In the genomic region with DNA sequence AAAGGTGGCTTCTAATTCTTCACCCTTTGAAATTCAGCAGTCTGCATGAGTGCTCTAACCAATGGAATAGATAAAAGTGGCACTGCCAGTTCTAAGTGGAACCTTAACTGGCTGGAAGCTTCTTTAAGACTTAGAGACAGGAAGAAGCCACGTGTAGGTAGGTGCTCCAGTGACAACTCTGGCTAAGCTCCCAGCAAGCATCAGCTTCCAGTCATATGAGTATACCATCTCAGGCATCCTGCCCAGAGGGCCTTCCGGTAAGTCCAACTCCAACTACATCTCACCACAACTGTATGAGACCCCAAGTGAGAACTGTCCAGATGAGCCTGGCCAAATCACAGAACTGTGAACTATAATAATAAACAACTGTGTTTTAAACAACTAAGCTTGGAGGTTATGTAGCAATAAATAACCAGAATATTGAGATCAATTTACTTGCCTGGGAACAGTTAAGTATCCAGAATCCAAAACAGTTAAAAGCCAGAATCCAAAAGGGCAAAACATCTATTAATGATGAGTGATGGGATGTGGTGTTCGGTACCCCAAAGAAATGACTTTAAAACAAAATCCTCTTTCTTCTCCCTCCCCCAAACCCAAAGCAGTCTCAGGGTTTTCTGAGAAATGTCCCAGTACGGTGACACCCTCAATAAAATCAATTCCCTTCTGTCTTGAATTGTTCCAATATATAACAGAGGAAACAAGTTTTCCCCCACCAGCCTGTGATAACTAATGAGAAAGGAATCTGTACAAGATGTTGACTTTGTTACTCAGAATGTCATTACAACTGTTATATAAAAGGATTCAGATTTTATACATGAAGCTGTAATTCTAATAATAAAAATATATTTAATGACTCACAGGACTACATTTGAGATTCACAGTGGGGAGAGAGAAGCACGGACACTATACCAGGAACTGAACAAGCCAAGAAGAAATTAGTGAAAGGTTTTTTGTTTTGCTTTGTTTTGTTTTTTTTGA, we compare ENCODE assay signal across 11 cellular contexts. TPM values are rescaled to one million over a fixed set of nuclear protein-coding genes. Genes with fewer than 3 reads are reported as not detected.
DNase-seq lines count a peak whose midpoint lies in the region; ATAC-seq and TF ChIP-seq lines count a peak whose summit lies in the region.
"Had no signal": no experiment of that assay in that cellular context is flagged by ENCODE, and none has a peak within 500 bp of the region (broad histone marks: within the 10 kb centered on the region; RNA-seq: fewer than 3 reads in every experiment).

No MANE protein-coding gene starts in this region.

- H3K4me2 ChIP-seq in osteoblast (ENCODE audit: insufficient read depth, low read length) (peak overlapping the region; percentile 89), hepatocyte (no peak overlapping the region)

- H3K36me3 ChIP-seq in BJ (ENCODE audit: control insufficient read depth, insufficient read depth, low read length) (no peaks in the 10 kb centered on the region), Panc1 (ENCODE audit: control insufficient read depth, insufficient read depth, low read length) (peaks cover 4% of the 10 kb centered on the region; the same call in 1 of the 2 replicates), osteoblast (ENCODE audit: insufficient read depth, low read length) (no peaks in the 10 kb centered on the region), hepatocyte (replicated peaks; ENCODE audit: insufficient read depth, low read depth) (no peaks in the 10 kb centered on the region), heart left ventricle (no peaks in the 10 kb centered on the region)
- H3K36me3 ChIP-seq: HAP-1 had no signal

- H3K27ac ChIP-seq in Panc1 (ENCODE audit: low read length), result peak overlapping the region; percentile 89
- H3K27ac ChIP-seq in osteoblast (ENCODE audit: low read depth, low read length), result peak overlapping the region; percentile 96
- H3K27ac ChIP-seq in hepatocyte, result no peak overlapping the region
- peak overlapping the region in 2 of 12 donors; percentile 6 to 8 for H3K27ac ChIP-seq in heart left ventricle

- H3K9me3 ChIP-seq in Panc1 (ENCODE audit: control insufficient read depth, insufficient read depth, low read depth, low read length) (peaks cover 6% of the 10 kb centered on the region; the same call in 1 of the 2 replicates), osteoblast (ENCODE audit: low read depth, low read length) (no peaks in the 10 kb centered on the region), hepatocyte (ENCODE audit: low read depth) (no peaks in the 10 kb centered on the region), heart left ventricle (no peaks in the 10 kb centered on the region)
- H3K9me3 ChIP-seq: HAP-1 had no signal

- BruUV-seq in Panc1 (replicated peaks; lab: Mats Ljungman, UMichigan), result no TSS peak

- TF ChIP-seq CTCF in BJ (IDR thresholded peaks at IDR 0.05; ENCODE audit: insufficient read depth, low read depth, low read length) (no peak), Panc1 (IDR thresholded peaks at IDR 0.05) (no peak), osteoblast (IDR thresholded peaks at IDR 0.05; ENCODE audit: extremely low read depth, low read depth, low read length) (no peak), hepatocyte (IDR thresholded peaks at IDR 0.05; ENCODE audit: poor library complexity) (no peak), heart left ventricle (IDR thresholded peaks at IDR 0.05) (no peak)

- POLR2A ChIA-PET in BJ (lab: Charles Lee) (no interaction called here), Panc1 (lab: Charles Lee) (no interaction called here)

- no peaks in the 10 kb centered on the region for H3K27me3 ChIP-seq in BJ (ENCODE audit: control insufficient read depth, insufficient read depth, low read length)
- H3K27me3 ChIP-seq in Panc1 (ENCODE audit: control insufficient read depth, insufficient read depth, low read length), result no peaks in the 10 kb centered on the region
- no peaks in the 10 kb centered on the region for H3K27me3 ChIP-seq in osteoblast (ENCODE audit: insufficient read depth, low read length)
- no peaks in the 10 kb centered on the region for H3K27me3 ChIP-seq in hepatocyte
- H3K27me3 ChIP-seq in heart left ventricle, result peaks cover 0 to 14% (median 0%) of the 10 kb centered on the region in 9 donors

- DNase-seq in BJ (ENCODE audit: low read depth) (peak; percentile 89), Panc1 (ENCODE audit: low read depth, low spot score) (no peak), dermis blood vessel endothelial cell (peak; percentile 78), osteoblast (ENCODE audit: insufficient read length, low spot score, missing footprints) (peak; percentile 87), hepatocyte (ENCODE audit: low spot score) (no peak), Right ventricle myocardium inferior (ENCODE audit: missing footprints) (no peak), heart left ventricle (no peak)
- no peak for DNase-seq in activated CD4-positive, CD25-positive, alpha-beta regulatory T cell treated with anti-CD3 and anti-CD28 coated beads, Interleukin-2, amount 50 U/mL, for 72 hours
- DNase-seq: activated CD8-positive, alpha-beta memory T cell treated with anti-CD3 and anti-CD28 coated beads, Interleukin-2, amount 50 U/mL, for 48 hours; NCI-H2227 treated with DMSO at 0.1 percent for 48 hours had no signal

- H2AFZ ChIP-seq in osteoblast (ENCODE audit: low read length) (no peak overlapping the region), hepatocyte (no peak overlapping the region)

- in situ Hi-C loops in Panc1 (cut with HindIII; ENCODE audit: low pct_unique_long_range_greater_than_20kb, low sequenced_read_pairs), result no loop called here

- CTCF ChIA-PET in BJ (lab: Yijun Ruan, JAX) (interaction anchor here (1.0 to 1.9 kb wide), 3 partner anchors 31 to 187 kb away, joined by 3 to 7 read pairs (median 4); no protein-coding TSS in a partner anchor), Panc1 (lab: Charles Lee) (no interaction called here)

- H4K20me1 ChIP-seq in osteoblast (ENCODE audit: insufficient read depth, low read length) (no peaks in the 10 kb centered on the region), hepatocyte (ENCODE audit: insufficient read depth, poor library complexity, severe bottlenecking) (no peaks in the 10 kb centered on the region)

- no peaks in the 10 kb centered on the region for H3K9me2 ChIP-seq in hepatocyte (replicated peaks; ENCODE audit: insufficient read depth)

- WGBS in hepatocyte (ENCODE audit: low lambda C conversion rate, missing lambda C conversion rate), result 83% methylated on average over 5 of the region's 5 CpGs
- 66 to 75% (median 74%) methylated on average over 5 of the region's 5 CpGs for WGBS in heart left ventricle, 4 donors

- ATAC-seq in Panc1 (peak; percentile 49), Right ventricle myocardium inferior (no peak), heart left ventricle (no peak)

- peak overlapping the region; percentile 14; the same call in 1 of the 2 replicates for H3K4me3 ChIP-seq in BJ (ENCODE audit: low read depth, low read length)
- H3K4me3 ChIP-seq in Panc1 (ENCODE audit: low read depth in 2 of 2, low read length in 2 of 2), result peak overlapping the region; percentile 78 to 89
- H3K4me3 ChIP-seq in osteoblast (ENCODE audit: insufficient read depth, low read length), result peak overlapping the region; percentile 75
- H3K4me3 ChIP-seq in hepatocyte, result no peak overlapping the region
- H3K4me3 ChIP-seq in heart left ventricle, result no peak overlapping the region
- H3K4me3 ChIP-seq: HAP-1 had no signal

- intact Hi-C loops in Panc1 (cut with micrococcal nuclease; ENCODE audit: unreplicated experiment), result loop anchor here (10.0 kb wide), 2 partner anchors 181 to 189 kb away; no protein-coding TSS in a partner anchor
- intact Hi-C loops in Right ventricle myocardium inferior (cut with DNase I), result no loop called here
- intact Hi-C loops in heart left ventricle (cut with DNase I), result loop anchor here in 1 of 10 donors (10.0 kb wide), 2 partner anchors 189 to 341 kb away; a partner anchor contains a TSS

- H3K4me1 ChIP-seq in Panc1 (ENCODE audit: control insufficient read depth, insufficient read depth, low read length) (peaks cover 28% of the 10 kb centered on the region), osteoblast (ENCODE audit: insufficient read depth, low read length) (peaks cover 50% of the 10 kb centered on the region), hepatocyte (ENCODE audit: insufficient read depth) (no peaks in the 10 kb centered on the region), heart left ventricle (peaks cover 0 to 27% (median 10%) of the 10 kb centered on the region in 12 donors)

- H3K79me2 ChIP-seq in osteoblast (ENCODE audit: insufficient read depth, low read length) (peaks cover 76% of the 10 kb centered on the region), hepatocyte (peaks cover 82% of the 10 kb centered on the region)

- no peak for TF ChIP-seq POLR2A in heart left ventricle (IDR thresholded peaks at IDR 0.05)

RNA-seq across cellular contexts. Expression of a gene that starts 4.2 kb away (rescaled TPM):
- polyA plus RNA-seq in BJ (2011; rRNA removed), result 74.5 and 96.5 TPM in 2 replicates
- 34.6 and 39.1 TPM in 2 replicates for polyA minus RNA-seq in BJ (2011; rRNA and poly(A)+ RNA removed)
- 61.9 TPM for total RNA-seq in Panc1 (2021; ENCODE audit: unreplicated experiment)
- 45.8 TPM for polyA plus RNA-seq in Panc1 (2012; ENCODE audit: insufficient read length)
- 78.3 and 138 TPM in 2 replicates for total RNA-seq in dermis blood vessel endothelial cell
- total RNA-seq in osteoblast, result 36.9 and 41.8 TPM in 2 replicates
- total RNA-seq in hepatocyte, result 22.4 and 26.2 TPM in 2 replicates
- polyA plus RNA-seq in hepatocyte, result 35.9 and 39.1 TPM in 2 replicates
- 2.1 TPM for total RNA-seq in Right ventricle myocardium inferior
- 10 to 100 TPM in 1 of 9 donors, 1 to 10 TPM in 8; 1.6 to 10.2 (median 5.6) TPM for total RNA-seq in heart left ventricle
- polyA plus RNA-seq in heart left ventricle, result 1 to 10 TPM; 1.0 to 6.1 TPM

Comparison
In these comparisons a context has a peak if more than half of its experiments do, and no peak if none do; other contexts are left out.
1. DNase-seq: peak in BJ (single experiment), dermis blood vessel endothelial cell (single experiment) and osteoblast (single experiment); none in Panc1 (single experiment), hepatocyte (single experiment), Right ventricle myocardium inferior (single experiment), activated CD4-positive, CD25-positive, alpha-beta regulatory T cell treated with anti-CD3 and anti-CD28 coated beads, Interleukin-2, amount 50 U/mL, for 72 hours (single experiment) and heart left ventricle (0 of 5).
2. H3K4me3 ChIP-seq: peak in BJ (single experiment), Panc1 (2 of 2) and osteoblast (single experiment); none in hepatocyte (single experiment) and heart left ventricle (0 of 12).